Comparison of ENCODE assay signal across 8 cellular contexts in genomic region chr3:133506215-133506901, GRCh38.
DNase-seq lines count a peak whose midpoint lies in the region; ATAC-seq, FAIRE-seq and TF ChIP-seq lines count a peak whose summit lies in the region.

No MANE protein-coding gene starts in this region.

- H3K9me3 ChIP-seq in BLaER1 treated with 17β-estradiol and CSF1 and Interleukin-3, amounts not matched to agents 10 nM and 100 nM (replicated peaks in 1 of 11), result peaks cover 0 to 4% (median 0%) of the 10 kb centered on the region in 11 experiments; a peak in 1 of 22 replicates
- H3K9me3 ChIP-seq in trophoblast cell (ENCODE audit: insufficient read depth, low read depth, low read length), result no peaks in the 10 kb centered on the region

- no peaks in the 10 kb centered on the region for H3K79me1 ChIP-seq in trophoblast cell (ENCODE audit: low read length)

- H3K27ac Mint-ChIP-seq in activated naive CD4-positive, alpha-beta T cell treated with anti-CD3 and anti-CD28 coated beads, Interleukin-2, amount 10 ng/mL, durations not matched to agents 7 days and 5 days, result peak overlapping the region; percentile 85
- H3K27ac Mint-ChIP-seq in naive B cell (peak overlapping the region in 3 of 6 donors; percentile 0 to 50 (median 30)), mesothelial cell of epicardium (no peak overlapping the region)

- H3K4me3 ChIP-seq in BLaER1 treated with 17β-estradiol and CSF1 and Interleukin-3, amounts not matched to agents 10 nM and 100 nM, result peak overlapping the region in 1 of 10 experiments; percentile 0; a peak in 2 of 20 replicates
- H3K4me3 ChIP-seq in trophoblast cell (ENCODE audit: low read depth, low read length), result no peak overlapping the region

- no peaks in the 10 kb centered on the region for H3K36me3 ChIP-seq in BLaER1 treated with 17β-estradiol and CSF1 and Interleukin-3, amounts not matched to agents 10 nM and 100 nM
- no peaks in the 10 kb centered on the region for H3K36me3 ChIP-seq in trophoblast cell (ENCODE audit: control insufficient read depth in 1 of 2, insufficient read depth in 2 of 2, low read length in 2 of 2)

- no CpG with 5 or more reads among the region's 9 CpGs for WGBS in trophoblast cell (ENCODE audit: extremely low coverage, insufficient coverage, insufficient read length)

- H4K20me1 ChIP-seq in BLaER1 treated with 17β-estradiol and CSF1 and Interleukin-3, amounts not matched to agents 10 nM and 100 nM, result no peaks in the 10 kb centered on the region

- no peak overlapping the region for H3K23ac ChIP-seq in trophoblast cell (ENCODE audit: low read length)

- CTCF ChIA-PET in activated naive CD4-positive, alpha-beta T cell treated with anti-CD3 and anti-CD28 coated beads, Interleukin-2, amount 10 ng/mL, durations not matched to agents 7 days and 5 days (lab: Charles Lee), result interaction anchor here (1.4 to 1.7 kb wide), 3 partner anchors 18 to 68 kb away, joined by 3 to 6 read pairs (median 4); no protein-coding TSS in a partner anchor

- H2BK120ac ChIP-seq in trophoblast cell (ENCODE audit: insufficient read depth, low read length, poor library complexity), result no peak overlapping the region

- H3K4me1 Mint-ChIP-seq in activated naive CD4-positive, alpha-beta T cell treated with anti-CD3 and anti-CD28 coated beads, Interleukin-2, amount 10 ng/mL, durations not matched to agents 7 days and 5 days, result peaks cover 19% of the 10 kb centered on the region
- H3K4me1 Mint-ChIP-seq in naive B cell, result peaks cover 11 to 15% (median 14%) of the 10 kb centered on the region in 3 donors
- peaks cover 4% of the 10 kb centered on the region for H3K4me1 Mint-ChIP-seq in mesothelial cell of epicardium

- peaks cover 2% of the 10 kb centered on the region for H3K36me3 Mint-ChIP-seq in activated naive CD4-positive, alpha-beta T cell treated with anti-CD3 and anti-CD28 coated beads, Interleukin-2, amount 10 ng/mL, durations not matched to agents 7 days and 5 days
- H3K36me3 Mint-ChIP-seq in naive B cell (no peaks in the 10 kb centered on the region), mesothelial cell of epicardium (no peaks in the 10 kb centered on the region)

- H2BK5ac ChIP-seq in trophoblast cell (ENCODE audit: low read depth, low read length, poor library complexity), result no peak overlapping the region

- peak; percentile 99 for FAIRE-seq in GM19239 (lab: Jason Lieb, UNC)

- no peaks in the 10 kb centered on the region for H3K79me2 ChIP-seq in trophoblast cell (ENCODE audit: control insufficient read depth, insufficient read depth, low read length, poor library complexity)

- H4K12ac ChIP-seq in trophoblast cell (ENCODE audit: low read depth, low read length), result no peak overlapping the region

- H2BK12ac ChIP-seq in trophoblast cell (ENCODE audit: low read length), result no peak overlapping the region

- H2AK5ac ChIP-seq in trophoblast cell (ENCODE audit: low read length), result no peak overlapping the region

- H3K27me3 ChIP-seq in BLaER1 treated with 17β-estradiol and CSF1 and Interleukin-3, amounts not matched to agents 10 nM and 100 nM, result no peaks in the 10 kb centered on the region
- no peaks in the 10 kb centered on the region for H3K27me3 ChIP-seq in trophoblast cell (ENCODE audit: insufficient read depth, low read length)

- TF ChIP-seq CTCF in mesothelial cell of epicardium (IDR thresholded peaks at IDR 0.05; ENCODE audit: unreplicated experiment), result no peak

- peak overlapping the region; percentile 17 to 67 (median 48); a peak in 16 of 22 replicates for H3K27ac ChIP-seq in BLaER1 treated with 17β-estradiol and CSF1 and Interleukin-3, amounts not matched to agents 10 nM and 100 nM
- H3K27ac ChIP-seq in trophoblast cell (ENCODE audit: low read depth, low read length), result no peak overlapping the region

- peaks cover 5% of the 10 kb centered on the region for H3K27me3 Mint-ChIP-seq in activated naive CD4-positive, alpha-beta T cell treated with anti-CD3 and anti-CD28 coated beads, Interleukin-2, amount 10 ng/mL, durations not matched to agents 7 days and 5 days
- no peaks in the 10 kb centered on the region for H3K27me3 Mint-ChIP-seq in naive B cell
- peaks cover 4% of the 10 kb centered on the region for H3K27me3 Mint-ChIP-seq in mesothelial cell of epicardium (ENCODE audit: low read depth)

- no peak overlapping the region for H2AFZ ChIP-seq in trophoblast cell (ENCODE audit: insufficient read depth, low read length, poor library complexity)

- peaks cover 13 to 19% (median 16%) of the 10 kb centered on the region in 10 experiments for H3K4me1 ChIP-seq in BLaER1 treated with 17β-estradiol and CSF1 and Interleukin-3, amounts not matched to agents 10 nM and 100 nM
- H3K4me1 ChIP-seq in trophoblast cell (ENCODE audit: control insufficient read depth in 1 of 2, insufficient read depth in 2 of 2, low read length in 2 of 2), result no peaks in the 10 kb centered on the region

- no peak overlapping the region for H4K8ac ChIP-seq in trophoblast cell (ENCODE audit: low read depth, low read length)

- no peak overlapping the region for H3K14ac ChIP-seq in trophoblast cell (ENCODE audit: low read length)

- no peak overlapping the region for H3K18ac ChIP-seq in trophoblast cell (ENCODE audit: low read length)

- no peaks in the 10 kb centered on the region for H3K9me3 Mint-ChIP-seq in activated naive CD4-positive, alpha-beta T cell treated with anti-CD3 and anti-CD28 coated beads, Interleukin-2, amount 10 ng/mL, durations not matched to agents 7 days and 5 days
- H3K9me3 Mint-ChIP-seq in naive B cell, result no peaks in the 10 kb centered on the region
- H3K9me3 Mint-ChIP-seq in mesothelial cell of epicardium, result no peaks in the 10 kb centered on the region

- ATAC-seq in HG03196 (IDR thresholded peaks at IDR 0.05; ENCODE audit: unreplicated experiment), result peak; percentile 97
- peak; percentile 96 to 98 for ATAC-seq in naive B cell (ENCODE audit: low read depth in 2 of 2)

- peak overlapping the region; percentile 45 for H3K4me3 Mint-ChIP-seq in activated naive CD4-positive, alpha-beta T cell treated with anti-CD3 and anti-CD28 coated beads, Interleukin-2, amount 10 ng/mL, durations not matched to agents 7 days and 5 days
- H3K4me3 Mint-ChIP-seq in naive B cell (peak overlapping the region; percentile 5 to 81 (median 52)), mesothelial cell of epicardium (no peak overlapping the region)

- peak overlapping the region in 8 of 11 experiments; percentile 10 to 60 (median 40); a peak in 10 of 22 replicates for H3K9ac ChIP-seq in BLaER1 treated with 17β-estradiol and CSF1 and Interleukin-3, amounts not matched to agents 10 nM and 100 nM
- no peak overlapping the region for H3K9ac ChIP-seq in trophoblast cell (ENCODE audit: low read length)

- H3K4me2 ChIP-seq in BLaER1 treated with 17β-estradiol and CSF1 and Interleukin-3, amounts not matched to agents 10 nM and 100 nM, result peak overlapping the region; percentile 40 to 80 (median 60)
- no peak overlapping the region for H3K4me2 ChIP-seq in trophoblast cell (ENCODE audit: low read length)

- no peak overlapping the region for H4K91ac ChIP-seq in trophoblast cell (ENCODE audit: low read depth, low read length)

- peak; percentile 53 for DNase-seq in GM19239 (ENCODE audit: insufficient read length, low spot score)
- peak; percentile 48 for DNase-seq in activated naive CD4-positive, alpha-beta T cell treated with anti-CD3 and anti-CD28 coated beads, Interleukin-2, amount 10 ng/mL, durations not matched to agents 7 days and 5 days
- DNase-seq in naive B cell, result peak; percentile 36
- no peak for DNase-seq in mesothelial cell of epicardium (ENCODE audit: low spot score in 2 of 2, unreplicated experiment in 2 of 2)
- DNase-seq in NCI-H510A treated with DMSO at 0.1 percent for 48 hours (lab: John Stamatoyannopoulos, UW), result no peak
- DNase-seq in trophoblast cell, result no peak

- no peak overlapping the region for H3K4ac ChIP-seq in trophoblast cell (ENCODE audit: low read depth, low read length)

Comparison
In these comparisons a context has a peak if more than half of its experiments do, and no peak if none do; other contexts are left out.
1. DNase-seq: peak in GM19239 (single experiment), activated naive CD4-positive, alpha-beta T cell treated with anti-CD3 and anti-CD28 coated beads, Interleukin-2, amount 10 ng/mL, durations not matched to agents 7 days and 5 days (single experiment) and naive B cell (single experiment); none in mesothelial cell of epicardium (0 of 2), NCI-H510A treated with DMSO at 0.1 percent for 48 hours (single experiment) and trophoblast cell (0 of 2).